ENCODE assay signal across 1 cellular context in genomic region chr3:195905970-195906864, GRCh38.
TF ChIP-seq lines count a peak whose summit lies in the region.

No MANE protein-coding gene starts in this region.

TF ChIP-seq in HEK293, 187 proteins besides CTCF, POLR2A, EP300 and RAD21 (continued from another document and continues in another):
- TF ChIP-seq, protein P1, sequence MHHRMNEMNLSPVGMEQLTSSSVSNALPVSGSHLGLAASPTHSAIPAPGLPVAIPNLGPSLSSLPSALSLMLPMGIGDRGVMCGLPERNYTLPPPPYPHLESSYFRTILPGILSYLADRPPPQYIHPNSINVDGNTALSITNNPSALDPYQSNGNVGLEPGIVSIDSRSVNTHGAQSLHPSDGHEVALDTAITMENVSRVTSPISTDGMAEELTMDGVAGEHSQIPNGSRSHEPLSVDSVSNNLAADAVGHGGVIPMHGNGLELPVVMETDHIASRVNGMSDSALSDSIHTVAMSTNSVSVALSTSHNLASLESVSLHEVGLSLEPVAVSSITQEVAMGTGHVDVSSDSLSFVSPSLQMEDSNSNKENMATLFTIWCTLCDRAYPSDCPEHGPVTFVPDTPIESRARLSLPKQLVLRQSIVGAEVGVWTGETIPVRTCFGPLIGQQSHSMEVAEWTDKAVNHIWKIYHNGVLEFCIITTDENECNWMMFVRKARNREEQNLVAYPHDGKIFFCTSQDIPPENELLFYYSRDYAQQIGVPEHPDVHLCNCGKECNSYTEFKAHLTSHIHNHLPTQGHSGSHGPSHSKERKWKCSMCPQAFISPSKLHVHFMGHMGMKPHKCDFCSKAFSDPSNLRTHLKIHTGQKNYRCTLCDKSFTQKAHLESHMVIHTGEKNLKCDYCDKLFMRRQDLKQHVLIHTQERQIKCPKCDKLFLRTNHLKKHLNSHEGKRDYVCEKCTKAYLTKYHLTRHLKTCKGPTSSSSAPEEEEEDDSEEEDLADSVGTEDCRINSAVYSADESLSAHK (tag by site-specific recombination; IDR thresholded peaks at IDR 0.05): no peak
- TF ChIP-seq GFI1B (tag by site-specific recombination; IDR thresholded peaks at IDR 0.05) (no peak), ZNF530 (tag by site-specific recombination; IDR thresholded peaks at IDR 0.05; ENCODE audit: low read depth) (no peak), PRDM2 (tag by site-specific recombination; IDR thresholded peaks at IDR 0.05; ENCODE audit: borderline replicate concordance) (no peak), MEIS1 (CRISPR knock-in tag; IDR thresholded peaks at IDR 0.05; ENCODE audit: borderline replicate concordance) (no peak), ZNF174 (tag by site-specific recombination; IDR thresholded peaks at IDR 0.05) (no peak), BCL11B (tag by site-specific recombination; IDR thresholded peaks at IDR 0.05; ENCODE audit: low read depth) (no peak), SP2 (tag by site-specific recombination; IDR thresholded peaks at IDR 0.05) (no peak), ZNF398 (tag by site-specific recombination; IDR thresholded peaks at IDR 0.05) (no peak), ZNF239 (tag by site-specific recombination; IDR thresholded peaks at IDR 0.05) (no peak), ZBTB6 (tag by site-specific recombination; IDR thresholded peaks at IDR 0.05) (no peak), ZNF48 (tag by site-specific recombination; IDR thresholded peaks at IDR 0.05) (no peak), ZNF2 (tag by site-specific recombination; IDR thresholded peaks at IDR 0.05) (no peak), ZNF521 (tag by site-specific recombination; IDR thresholded peaks at IDR 0.05) (no peak), ZNF302 (tag by site-specific recombination; IDR thresholded peaks at IDR 0.05; ENCODE audit: low read depth) (no peak), ZNF350 (tag by site-specific recombination; IDR thresholded peaks at IDR 0.05) (no peak), WT1 (tag by site-specific recombination; IDR thresholded peaks at IDR 0.05) (no peak), ZNF184 (tag by site-specific recombination; IDR thresholded peaks at IDR 0.05) (no peak), ZNF670 (tag by site-specific recombination; IDR thresholded peaks at IDR 0.05; ENCODE audit: low read depth) (no peak), ZBTB10 (tag by site-specific recombination; IDR thresholded peaks at IDR 0.05) (no peak), ZNF549 (tag by site-specific recombination; IDR thresholded peaks at IDR 0.05) (no peak), ZNF140 (tag by site-specific recombination; IDR thresholded peaks at IDR 0.05) (no peak), ZNF510 (tag by site-specific recombination; IDR thresholded peaks at IDR 0.05; ENCODE audit: insufficient replicate concordance) (no peak), ZBTB17 (tag by site-specific recombination; IDR thresholded peaks at IDR 0.05) (peak; percentile 21; the same call in 1 of the 2 replicates), ZNF404 (tag by site-specific recombination; IDR thresholded peaks at IDR 0.05) (no peak), MYNN (tag by site-specific recombination; IDR thresholded peaks at IDR 0.05; ENCODE audit: borderline replicate concordance) (no peak), ZNF416 (tag by site-specific recombination; IDR thresholded peaks at IDR 0.05) (no peak), ZNF324 (tag by site-specific recombination; IDR thresholded peaks at IDR 0.05) (peak; percentile 48; the same call in 1 of the 2 replicates), ZNF274 (IDR thresholded peaks at IDR 0.05; ENCODE audit: low read length) (no peak), ZNF274 (tag by site-specific recombination; IDR thresholded peaks at IDR 0.05; ENCODE audit: borderline replicate concordance) (no peak), ZBTB48 (tag by site-specific recombination; IDR thresholded peaks at IDR 0.05) (no peak), ZNF18 (tag by site-specific recombination; IDR thresholded peaks at IDR 0.05) (no peak), SCRT1 (tag by site-specific recombination; IDR thresholded peaks at IDR 0.05; ENCODE audit: borderline replicate concordance) (peak; percentile 88), FEZF1 (tag by site-specific recombination; IDR thresholded peaks at IDR 0.05) (no peak), ZFP69B (tag by site-specific recombination; IDR thresholded peaks at IDR 0.05) (no peak), ZNF132 (tag by site-specific recombination; IDR thresholded peaks at IDR 0.05; ENCODE audit: borderline replicate concordance) (no peak)
- TF ChIP-seq, protein P2, sequence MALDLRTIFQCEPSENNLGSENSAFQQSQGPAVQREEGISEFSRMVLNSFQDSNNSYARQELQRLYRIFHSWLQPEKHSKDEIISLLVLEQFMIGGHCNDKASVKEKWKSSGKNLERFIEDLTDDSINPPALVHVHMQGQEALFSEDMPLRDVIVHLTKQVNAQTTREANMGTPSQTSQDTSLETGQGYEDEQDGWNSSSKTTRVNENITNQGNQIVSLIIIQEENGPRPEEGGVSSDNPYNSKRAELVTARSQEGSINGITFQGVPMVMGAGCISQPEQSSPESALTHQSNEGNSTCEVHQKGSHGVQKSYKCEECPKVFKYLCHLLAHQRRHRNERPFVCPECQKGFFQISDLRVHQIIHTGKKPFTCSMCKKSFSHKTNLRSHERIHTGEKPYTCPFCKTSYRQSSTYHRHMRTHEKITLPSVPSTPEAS (tag by site-specific recombination; IDR thresholded peaks at IDR 0.05): no peak
- TF ChIP-seq, protein P3, sequence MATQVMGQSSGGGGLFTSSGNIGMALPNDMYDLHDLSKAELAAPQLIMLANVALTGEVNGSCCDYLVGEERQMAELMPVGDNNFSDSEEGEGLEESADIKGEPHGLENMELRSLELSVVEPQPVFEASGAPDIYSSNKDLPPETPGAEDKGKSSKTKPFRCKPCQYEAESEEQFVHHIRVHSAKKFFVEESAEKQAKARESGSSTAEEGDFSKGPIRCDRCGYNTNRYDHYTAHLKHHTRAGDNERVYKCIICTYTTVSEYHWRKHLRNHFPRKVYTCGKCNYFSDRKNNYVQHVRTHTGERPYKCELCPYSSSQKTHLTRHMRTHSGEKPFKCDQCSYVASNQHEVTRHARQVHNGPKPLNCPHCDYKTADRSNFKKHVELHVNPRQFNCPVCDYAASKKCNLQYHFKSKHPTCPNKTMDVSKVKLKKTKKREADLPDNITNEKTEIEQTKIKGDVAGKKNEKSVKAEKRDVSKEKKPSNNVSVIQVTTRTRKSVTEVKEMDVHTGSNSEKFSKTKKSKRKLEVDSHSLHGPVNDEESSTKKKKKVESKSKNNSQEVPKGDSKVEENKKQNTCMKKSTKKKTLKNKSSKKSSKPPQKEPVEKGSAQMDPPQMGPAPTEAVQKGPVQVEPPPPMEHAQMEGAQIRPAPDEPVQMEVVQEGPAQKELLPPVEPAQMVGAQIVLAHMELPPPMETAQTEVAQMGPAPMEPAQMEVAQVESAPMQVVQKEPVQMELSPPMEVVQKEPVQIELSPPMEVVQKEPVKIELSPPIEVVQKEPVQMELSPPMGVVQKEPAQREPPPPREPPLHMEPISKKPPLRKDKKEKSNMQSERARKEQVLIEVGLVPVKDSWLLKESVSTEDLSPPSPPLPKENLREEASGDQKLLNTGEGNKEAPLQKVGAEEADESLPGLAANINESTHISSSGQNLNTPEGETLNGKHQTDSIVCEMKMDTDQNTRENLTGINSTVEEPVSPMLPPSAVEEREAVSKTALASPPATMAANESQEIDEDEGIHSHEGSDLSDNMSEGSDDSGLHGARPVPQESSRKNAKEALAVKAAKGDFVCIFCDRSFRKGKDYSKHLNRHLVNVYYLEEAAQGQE (tag by site-specific recombination; IDR thresholded peaks at IDR 0.05): no peak
